20 cellular contexts compared by ENCODE assay signal in the genomic region with DNA sequence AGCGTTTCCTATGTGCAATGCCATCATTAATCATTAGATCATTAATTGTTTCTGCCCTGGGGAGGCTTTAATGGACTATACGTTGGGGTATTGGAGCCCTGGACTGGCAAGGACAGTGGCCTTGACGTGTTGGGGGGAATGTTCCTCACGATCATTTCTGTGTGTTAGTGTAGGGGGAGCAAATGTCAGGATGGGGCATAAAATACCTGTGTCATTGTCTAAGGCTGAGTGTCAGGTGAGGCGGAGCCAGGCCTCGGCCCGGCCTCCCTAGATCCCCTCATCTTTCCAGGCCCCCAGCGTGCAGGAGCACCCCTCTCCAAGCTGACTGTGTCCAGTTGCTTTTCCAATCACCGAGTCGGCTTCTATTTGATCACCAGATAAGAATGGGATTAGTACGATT.
DNase-seq lines count a peak whose midpoint lies in the region; ATAC-seq and TF ChIP-seq lines count a peak whose summit lies in the region.
"Had no signal": no experiment of that assay in that cellular context is flagged by ENCODE, and none has a peak within 500 bp of the region (broad histone marks: within the 10 kb centered on the region; RNA-seq: fewer than 3 reads in every experiment).

No MANE protein-coding gene starts in this region.

- ATAC-seq in upper lobe of right lung = no peak
- ATAC-seq in naive thymus-derived CD4-positive, alpha-beta T cell = no peak
- ATAC-seq: A549; CD8-positive, alpha-beta T cell had no signal

- H3K27ac ChIP-seq in coronary artery (no peak overlapping the region), upper lobe of right lung (no peak overlapping the region)
- H3K27ac ChIP-seq in naive thymus-derived CD4-positive, alpha-beta T cell (ENCODE audit: low read depth, low read length) = no peak overlapping the region
- H3K27ac ChIP-seq: 22Rv1; A549; BLaER1 treated with 17β-estradiol and CSF1 and Interleukin-3, amounts not matched to agents 10 nM and 100 nM; C4-2B had no signal

- H3K36me3 Mint-ChIP-seq in osteocyte (ENCODE audit: unreplicated experiment) = no peaks in the 10 kb centered on the region
- H3K36me3 Mint-ChIP-seq in naive thymus-derived CD4-positive, alpha-beta T cell = no peaks in the 10 kb centered on the region
- H3K36me3 Mint-ChIP-seq: CD8-positive, alpha-beta T cell had no signal

- no peaks in the 10 kb centered on the region for H3K27me3 ChIP-seq in upper lobe of right lung
- no peaks in the 10 kb centered on the region for H3K27me3 ChIP-seq in naive thymus-derived CD4-positive, alpha-beta T cell (ENCODE audit: control insufficient read depth in 2 of 2, insufficient read depth in 2 of 2, low read length in 2 of 2)
- H3K27me3 ChIP-seq: BLaER1 treated with 17β-estradiol and CSF1 and Interleukin-3, amounts not matched to agents 10 nM and 100 nM had no signal

- intact Hi-C loops in upper lobe of right lung (cut with DNase I) = no loop called here
- intact Hi-C loops in naive thymus-derived CD4-positive, alpha-beta T cell (cut with micrococcal nuclease) = no loop called here

- DNase-seq in activated effector memory CD4-positive, alpha-beta T cell treated with anti-CD3 and anti-CD28 coated beads, Interleukin-2, amount 50 U/mL, for 16 hours = peak; percentile 24
- no peak for DNase-seq in activated effector memory CD4-positive, alpha-beta T cell treated with Interleukin-2 at 50 U/mL for 16 hours
- DNase-seq in coronary artery (ENCODE audit: low spot score) = peak; percentile 52
- peak; percentile 46 for DNase-seq in osteocyte (ENCODE audit: extremely low spot score, unreplicated experiment)
- DNase-seq in upper lobe of right lung = peak; percentile 36
- no peak for DNase-seq in naive thymus-derived CD4-positive, alpha-beta T cell
- no peak for DNase-seq in NCI-H345 treated with DMSO at 0.1 percent for 48 hours (lab: John Stamatoyannopoulos, UW; ENCODE audit: unreplicated experiment)
- no peak for DNase-seq in DMS79 treated with DMSO at 0.1 percent for 48 hours (lab: John Stamatoyannopoulos, UW)
- DNase-seq: AML-193; Caco-2; Calu3; CD4-positive, alpha-beta T cell; CD8-positive, alpha-beta T cell; DMS79; GF-D8 had no signal

- CTCF ChIA-PET in naive thymus-derived CD4-positive, alpha-beta T cell (lab: Charles Lee) = no interaction called here

- no peak overlapping the region for H3K27ac Mint-ChIP-seq in osteocyte (ENCODE audit: unreplicated experiment)
- H3K27ac Mint-ChIP-seq in naive thymus-derived CD4-positive, alpha-beta T cell = no peak overlapping the region
- H3K27ac Mint-ChIP-seq: B cell; CD4-positive, alpha-beta T cell; CD8-positive, alpha-beta T cell had no signal

- no peaks in the 10 kb centered on the region for H3K4me1 ChIP-seq in upper lobe of right lung
- H3K4me1 ChIP-seq in naive thymus-derived CD4-positive, alpha-beta T cell (ENCODE audit: control insufficient read depth in 2 of 2, insufficient read depth in 2 of 2, low read length in 2 of 2) = no peaks in the 10 kb centered on the region
- H3K4me1 ChIP-seq: Caco-2 had no signal

- no peaks in the 10 kb centered on the region for H3K9me3 ChIP-seq in upper lobe of right lung
- no peaks in the 10 kb centered on the region for H3K9me3 ChIP-seq in naive thymus-derived CD4-positive, alpha-beta T cell (ENCODE audit: control insufficient read depth in 2 of 3, low read length in 3 of 3)
- H3K9me3 ChIP-seq: A549, Caco-2 had no signal

- no peak overlapping the region for H3K4me3 ChIP-seq in coronary artery
- no peak overlapping the region for H3K4me3 ChIP-seq in upper lobe of right lung
- H3K4me3 ChIP-seq in naive thymus-derived CD4-positive, alpha-beta T cell (ENCODE audit: low read length) = no peak overlapping the region
- H3K4me3 ChIP-seq: A549; BLaER1 treated with 17β-estradiol and CSF1 and Interleukin-3, amounts not matched to agents 10 nM and 100 nM had no signal

- H3K36me3 ChIP-seq in upper lobe of right lung = no peaks in the 10 kb centered on the region
- H3K36me3 ChIP-seq in naive thymus-derived CD4-positive, alpha-beta T cell (ENCODE audit: control insufficient read depth in 2 of 3, insufficient read depth in 3 of 3, low read length in 3 of 3) = no peaks in the 10 kb centered on the region
- H3K36me3 ChIP-seq: BLaER1 treated with 17β-estradiol and CSF1 and Interleukin-3, amounts not matched to agents 10 nM and 100 nM had no signal

- POLR2A ChIA-PET in naive thymus-derived CD4-positive, alpha-beta T cell (lab: Charles Lee) = no interaction called here

- H3K4me3 Mint-ChIP-seq in osteocyte (ENCODE audit: unreplicated experiment) = no peak overlapping the region
- H3K4me3 Mint-ChIP-seq in naive thymus-derived CD4-positive, alpha-beta T cell = no peak overlapping the region
- H3K4me3 Mint-ChIP-seq: B cell; CD4-positive, alpha-beta T cell; CD8-positive, alpha-beta T cell had no signal

- TF ChIP-seq CTCF in coronary artery (IDR thresholded peaks at IDR 0.05) (no peak), osteocyte (IDR thresholded peaks at IDR 0.05) (no peak), upper lobe of right lung (IDR thresholded peaks at IDR 0.05) (no peak)

- no peaks in the 10 kb centered on the region for H3K27me3 Mint-ChIP-seq in osteocyte (ENCODE audit: unreplicated experiment)
- H3K27me3 Mint-ChIP-seq in naive thymus-derived CD4-positive, alpha-beta T cell = peaks cover 0 to 23% (median 12%) of the 10 kb centered on the region in 5 donors

- H3K9me3 Mint-ChIP-seq in osteocyte (ENCODE audit: unreplicated experiment) = peaks cover 22% of the 10 kb centered on the region
- H3K9me3 Mint-ChIP-seq in naive thymus-derived CD4-positive, alpha-beta T cell = peaks cover 0 to 5% (median 0%) of the 10 kb centered on the region in 11 donors
- H3K9me3 Mint-ChIP-seq: CD4-positive, alpha-beta T cell had no signal

- no peaks in the 10 kb centered on the region for H3K4me1 Mint-ChIP-seq in osteocyte (ENCODE audit: unreplicated experiment)
- H3K4me1 Mint-ChIP-seq in naive thymus-derived CD4-positive, alpha-beta T cell = peaks cover 0 to 4% (median 0%) of the 10 kb centered on the region in 7 donors
- H3K4me1 Mint-ChIP-seq: B cell had no signal

Comparison
In these comparisons a context has a peak if more than half of its experiments do, and no peak if none do; other contexts are left out.
1. DNase-seq: peak in activated effector memory CD4-positive, alpha-beta T cell treated with anti-CD3 and anti-CD28 coated beads, Interleukin-2, amount 50 U/mL, for 16 hours (single experiment), coronary artery (single experiment), osteocyte (single experiment) and upper lobe of right lung (single experiment); none in activated effector memory CD4-positive, alpha-beta T cell treated with Interleukin-2 at 50 U/mL for 16 hours (single experiment), naive thymus-derived CD4-positive, alpha-beta T cell (0 of 9), NCI-H345 treated with DMSO at 0.1 percent for 48 hours (single experiment) and DMS79 treated with DMSO at 0.1 percent for 48 hours (single experiment).